8 cellular contexts compared by ENCODE assay signal in the genomic region with DNA sequence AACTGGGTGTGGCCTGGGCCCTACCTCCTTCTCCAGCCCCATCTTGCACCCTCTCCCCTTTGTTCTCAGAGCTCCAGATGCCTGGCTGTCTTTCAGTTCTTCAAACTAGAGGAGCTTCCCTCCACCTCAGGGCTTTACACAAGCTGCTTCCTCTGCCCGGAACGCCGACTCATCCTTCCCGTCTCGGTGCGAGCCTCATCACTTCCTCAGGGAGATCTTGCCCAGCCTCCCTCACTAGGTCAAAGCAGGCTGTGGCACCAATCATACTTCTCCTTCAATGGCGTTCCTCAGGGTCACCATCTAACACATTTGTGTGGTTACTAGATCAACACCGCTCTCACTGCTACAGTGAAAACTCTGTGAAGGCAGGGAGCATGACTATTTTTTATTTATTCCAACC. TPM values are rescaled to one million over a fixed set of nuclear protein-coding genes. Genes with fewer than 3 reads are reported as not detected.
DNase-seq lines count a peak whose midpoint lies in the region; ATAC-seq, FAIRE-seq and TF ChIP-seq lines count a peak whose summit lies in the region.

No MANE protein-coding gene starts in this region.

- H3K9me1 ChIP-seq in K562 (ENCODE audit: control insufficient read depth, insufficient read depth, low read length): no peaks in the 10 kb centered on the region

- no peak for TF ChIP-seq RAD21 in K562 (CRISPR knock-in tag; conservative IDR thresholded peaks at IDR 0.05 in 1 of 2, IDR thresholded peaks at IDR 0.05 in 1 of 2)

- TF ChIP-seq POLR2A in NB4 (IDR thresholded peaks at IDR 0.05; ENCODE audit: extremely low read depth, insufficient read length) (no peak), K562 (conservative IDR thresholded peaks at IDR 0.05) (no peak)

- H3K9ac ChIP-seq in K562 (ENCODE audit: insufficient read depth in 1 of 2, low read depth in 2 of 2, low read length in 2 of 2): no peak overlapping the region

- 1% methylated on average over 8 of the region's 8 CpGs for WGBS in K562 (ENCODE audit: insufficient coverage, low coverage, missing lambda C conversion rate)
- 73 to 77% methylated on average over 6 to 7 of the region's 8 CpGs for WGBS in mesodermal cell (ENCODE audit: insufficient coverage in 2 of 2), 2 experiments

- DNase-seq in AG10803 (ENCODE audit: low read depth): peak; percentile 76
- peak; percentile 87 for DNase-seq in NB4 (ENCODE audit: low read depth)
- peak in 1 of 4 experiments; percentile 9 for DNase-seq in K562 (ENCODE audit: extremely low read depth in 1 of 4, low spot score in 3 of 4)
- DNase-seq in GM19240 (ENCODE audit: insufficient read length, low spot score): no peak
- no peak for DNase-seq in occipital lobe (lab: John Stamatoyannopoulos, UW)
- no peak for DNase-seq in 8988T

- FAIRE-seq in K562 (lab: Jason Lieb, UNC): no peak

- BruUV-seq in K562 (replicated peaks; lab: Mats Ljungman, UMichigan): no TSS peak

- no peaks in the 10 kb centered on the region for H3K79me2 ChIP-seq in K562 (ENCODE audit: control insufficient read depth, insufficient read depth, low read length)

- H3K9me3 ChIP-seq in K562 (replicated peaks; ENCODE audit: control insufficient read depth, insufficient read depth, low read depth, low read length) (no peaks in the 10 kb centered on the region), mesodermal cell (ENCODE audit: control insufficient read depth, low read length) (no peaks in the 10 kb centered on the region)

- no peaks in the 10 kb centered on the region for H3K4me1 ChIP-seq in K562 (replicated peaks in 1 of 2; ENCODE audit: control insufficient read depth in 2 of 2, insufficient read depth in 2 of 2, low read length in 2 of 2)
- peaks cover 5% of the 10 kb centered on the region for H3K4me1 ChIP-seq in mesodermal cell (ENCODE audit: control insufficient read depth, insufficient read depth, low read length, poor library complexity, severe bottlenecking)

- CTCF ChIA-PET in K562 (lab: Yijun Ruan, JAX; ENCODE audit: low intra/inter-chr PET ratio): no interaction called here

- intact Hi-C loops in K562 (cut with micrococcal nuclease): no loop called here

- H3K27ac ChIP-seq in K562 (ENCODE audit: extremely low read depth, low read depth, low read length) (no peak overlapping the region), mesodermal cell (ENCODE audit: low read depth, low read length, severe bottlenecking) (peak overlapping the region; percentile 41)

- peaks cover 0 to 5% of the 10 kb centered on the region in 2 experiments; a peak in 2 of 5 replicates for H3K27me3 ChIP-seq in K562 (ENCODE audit: control insufficient read depth in 2 of 2, insufficient read depth in 2 of 2, low read length in 2 of 2)

- H3K36me3 ChIP-seq in K562 (ENCODE audit: control insufficient read depth, insufficient read depth, low read length) (no peaks in the 10 kb centered on the region), mesodermal cell (ENCODE audit: control insufficient read depth, insufficient read depth, low read length) (no peaks in the 10 kb centered on the region)

- H3K4me3 ChIP-seq in AG10803 (ENCODE audit: low read length) (no peak overlapping the region), NB4 (ENCODE audit: low read depth, low read length) (no peak overlapping the region), K562 (no peak overlapping the region), mesodermal cell (ENCODE audit: extremely low read depth, insufficient read depth, low read length, poor library complexity, severe bottlenecking) (no peak overlapping the region)

- H4K20me1 ChIP-seq in K562 (replicated peaks; ENCODE audit: control insufficient read depth, insufficient read depth, low read length): no peaks in the 10 kb centered on the region

- H3K4me2 ChIP-seq in K562 (ENCODE audit: insufficient read depth, low read length): no peak overlapping the region

- H2AFZ ChIP-seq in K562 (ENCODE audit: low read depth, low read length): no peak overlapping the region; the same call in 1 of the 2 replicates

- TF ChIP-seq EP300 in K562 (IDR thresholded peaks at IDR 0.05; ENCODE audit: low read length): no peak

- ATAC-seq in K562 (peak; percentile 64; the same call in 2 of the 3 replicates), GM21576 (IDR thresholded peaks at IDR 0.05; ENCODE audit: unreplicated experiment) (no peak)

- POLR2A ChIA-PET in K562 (lab: Yijun Ruan, JAX): no interaction called here

- in situ Hi-C loops in K562 (cut with MboI): no loop called here

- no peak for TF ChIP-seq CTCF in AG10803 (conservative IDR thresholded peaks at IDR 0.05; ENCODE audit: low read length)
- no peak for TF ChIP-seq CTCF in NB4 (IDR thresholded peaks at IDR 0.05; ENCODE audit: low read depth, low read length)
- no peak for TF ChIP-seq CTCF in K562 (IDR thresholded peaks at IDR 0.05 in 2 of 3, conservative IDR thresholded peaks at IDR 0.05 in 1 of 3; ENCODE audit: insufficient read depth in 2 of 3, low read depth in 1 of 3, low read length in 3 of 3)

TF ChIP-seq in K562, 482 proteins besides CTCF, POLR2A, EP300 and RAD21 (continues in another document):
- TF ChIP-seq CEBPG (CRISPR knock-in tag; IDR thresholded peaks at IDR 0.05) (no peak), CEBPG (tag; conservative IDR thresholded peaks at IDR 0.05 in 1 of 2, IDR thresholded peaks at IDR 0.05 in 1 of 2) (no peak), TFAM (CRISPR knock-in tag; conservative IDR thresholded peaks at IDR 0.05) (no peak), ZNF282 (CRISPR knock-in tag; IDR thresholded peaks at IDR 0.05) (no peak), SRSF3 (IDR thresholded peaks at IDR 0.05; ENCODE audit: insufficient read depth, low read length) (no peak), ZFX (CRISPR knock-in tag; IDR thresholded peaks at IDR 0.05) (no peak), ETV1 (tag; conservative IDR thresholded peaks at IDR 0.05; ENCODE audit: low read depth) (peak; percentile 51; the same call in 1 of the 2 replicates), LCOR (CRISPR knock-in tag; IDR thresholded peaks at IDR 0.05) (no peak), NCOA2 (IDR thresholded peaks at IDR 0.05; ENCODE audit: partially characterized antibody in 2 of 2) (no peak), EZH2 (IDR thresholded peaks at IDR 0.05; ENCODE audit: borderline replicate concordance, low read depth, low read length) (no peak), ZEB2 (IDR thresholded peaks at IDR 0.05) (no peak)
- TF ChIP-seq, protein P1, sequence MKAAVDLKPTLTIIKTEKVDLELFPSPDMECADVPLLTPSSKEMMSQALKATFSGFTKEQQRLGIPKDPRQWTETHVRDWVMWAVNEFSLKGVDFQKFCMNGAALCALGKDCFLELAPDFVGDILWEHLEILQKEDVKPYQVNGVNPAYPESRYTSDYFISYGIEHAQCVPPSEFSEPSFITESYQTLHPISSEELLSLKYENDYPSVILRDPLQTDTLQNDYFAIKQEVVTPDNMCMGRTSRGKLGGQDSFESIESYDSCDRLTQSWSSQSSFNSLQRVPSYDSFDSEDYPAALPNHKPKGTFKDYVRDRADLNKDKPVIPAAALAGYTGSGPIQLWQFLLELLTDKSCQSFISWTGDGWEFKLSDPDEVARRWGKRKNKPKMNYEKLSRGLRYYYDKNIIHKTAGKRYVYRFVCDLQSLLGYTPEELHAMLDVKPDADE (conservative IDR thresholded peaks at IDR 0.05; ENCODE audit: control insufficient read depth, low read depth, low read length): no peak
- TF ChIP-seq, protein P2, sequence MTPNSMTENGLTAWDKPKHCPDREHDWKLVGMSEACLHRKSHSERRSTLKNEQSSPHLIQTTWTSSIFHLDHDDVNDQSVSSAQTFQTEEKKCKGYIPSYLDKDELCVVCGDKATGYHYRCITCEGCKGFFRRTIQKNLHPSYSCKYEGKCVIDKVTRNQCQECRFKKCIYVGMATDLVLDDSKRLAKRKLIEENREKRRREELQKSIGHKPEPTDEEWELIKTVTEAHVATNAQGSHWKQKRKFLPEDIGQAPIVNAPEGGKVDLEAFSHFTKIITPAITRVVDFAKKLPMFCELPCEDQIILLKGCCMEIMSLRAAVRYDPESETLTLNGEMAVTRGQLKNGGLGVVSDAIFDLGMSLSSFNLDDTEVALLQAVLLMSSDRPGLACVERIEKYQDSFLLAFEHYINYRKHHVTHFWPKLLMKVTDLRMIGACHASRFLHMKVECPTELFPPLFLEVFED (CRISPR knock-in tag; conservative IDR thresholded peaks at IDR 0.05): 0 out of 2 replicates have a peak, but pooled peaks have one; percentile 10

RNA-seq across cellular contexts. Expression of a gene that starts 56.2 kb away (rescaled TPM):
- total RNA-seq in K562 (2011; cell fraction: chromatin; rRNA removed; ENCODE audit: low replicate concordance): 3.1 and 3.9 TPM in 2 replicates
- 1.8 and 2.2 TPM in 2 replicates for total RNA-seq in K562 (2011; cell fraction: nucleolus; rRNA removed)
- total RNA-seq in K562 (2011; cell fraction: nucleoplasm; rRNA removed): 1.8 and 2.2 TPM in 2 replicates
- total RNA-seq in K562 (2014; rRNA removed) (1.1 and 1.3 TPM in 2 replicates), K562 (2014; rRNA removed; fragmentation: Illumina TruSeq; extraction: Trizol) (1.8 and 2.0 TPM in 2 replicates), K562 (2015; rRNA removed; fragmentation: Illumina TruSeq; extraction: Trizol) (1.7 and 2.0 TPM in 2 replicates), K562 (2021) (2.8 and 3.2 TPM in 2 replicates), occipital lobe (57.4 TPM)
- polyA plus RNA-seq in K562 (2011; rRNA removed) (2.7 and 3.8 TPM in 2 replicates), K562 (2014; fragmentation: Illumina TruSeq; extraction: Trizol) (3.0 and 3.1 TPM in 2 replicates), K562 (2014; fragmentation: Nextera tagmentation; extraction: Ambion mirVana) (1 to 10 TPM in 1 of 2 experiments, under 1 TPM in 1; 0.81 to 1.6 TPM), K562 (2014; rRNA removed) (1.6 and 2.2 TPM in 2 replicates)
- 1.7 and 3.2 TPM in 2 replicates for polyA plus RNA-seq in K562 (2011; cell fraction: cytosol; rRNA removed)
- 6.7 and 9.7 TPM in 2 replicates for polyA plus RNA-seq in K562 (2011; cell fraction: nucleus; rRNA removed)
- 1.5 and 2.4 TPM in 2 replicates for polyA plus RNA-seq in K562 (2012)
- 5.6 and 6.0 TPM in 2 replicates for polyA minus RNA-seq in K562 (2011; rRNA and poly(A)+ RNA removed)
- 2.6 and 3.3 TPM in 2 replicates for polyA minus RNA-seq in K562 (2011; cell fraction: cytosol; rRNA and poly(A)+ RNA removed)
- 2.8 and 7.3 TPM in 2 replicates for polyA minus RNA-seq in K562 (2011; cell fraction: nucleus; rRNA and poly(A)+ RNA removed)
- 28.0 TPM for polyA plus RNA-seq in mesodermal cell (2013, experiment 1 of 2)
- polyA plus RNA-seq in mesodermal cell (2013, experiment 2 of 2): 24.4 TPM

Comparison
In these comparisons a context has a peak if more than half of its experiments do, and no peak if none do; other contexts are left out.
1. DNase-seq: peak in AG10803 (single experiment) and NB4 (single experiment); none in GM19240 (single experiment), occipital lobe (single experiment) and 8988T (single experiment).
2. RNA of a gene that starts 56.2 kb away (total RNA-seq): 57.4 TPM in occipital lobe (single experiment); 1.1 to 3.9 TPM in K562; every median in the first group is over 10 times any median in the second.